ENCODE assay signal across 29 cellular contexts in the genomic region with DNA sequence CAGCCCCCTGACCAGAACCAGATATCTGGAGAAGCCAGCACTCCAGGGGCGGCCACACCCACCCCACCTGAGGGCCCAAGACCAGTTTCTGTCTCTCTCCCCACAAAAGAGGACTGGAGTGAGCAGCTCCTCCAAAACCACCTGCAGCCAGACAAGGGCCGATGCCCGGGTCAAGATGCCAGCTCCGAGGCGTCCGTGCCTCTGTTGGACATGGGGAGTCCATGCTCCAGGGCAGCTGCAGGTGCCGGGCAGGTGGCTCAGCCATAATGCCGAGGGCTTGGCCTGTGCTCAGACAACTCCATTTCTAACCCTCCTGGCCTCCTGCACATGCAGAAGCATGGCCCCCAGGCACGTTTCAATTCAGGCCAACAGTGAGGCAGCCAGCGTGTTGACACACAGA.
"Had no signal": no experiment of that assay in that cellular context is flagged by ENCODE, and none has a peak within 500 bp of the region (broad histone marks: within the 10 kb centered on the region; RNA-seq: fewer than 3 reads in every experiment).

No MANE protein-coding gene starts in this region.

- ATAC-seq: activated CD4-positive, CD25-positive, alpha-beta regulatory T cell treated with anti-CD3 and anti-CD28 coated beads, Interleukin-2, amount 50 U/mL, for 24 hours; activated CD8-positive, alpha-beta T cell treated with anti-CD3 and anti-CD28 coated beads for 36 hours; activated T-cell treated with anti-CD3 and anti-CD28 coated beads, Interleukin-2, amount 50 U/mL, for 4 hours; activated T-helper 17 cell treated with anti-CD3 and anti-CD28 coated beads, Interleukin-2, amount 50 U/mL, for 72 hours; esophagus mucosa; T-helper 17 cell had no signal

- H3K27me3 ChIP-seq: brain microvascular endothelial cell, dorsolateral prefrontal cortex had no signal

- FAIRE-seq: astrocyte, bronchial epithelial cell, frontal cortex had no signal

- H3K27ac ChIP-seq: brain microvascular endothelial cell, coronary artery, dorsolateral prefrontal cortex, WERI-Rb-1 had no signal

- H3K4me3 ChIP-seq: coronary artery, dorsolateral prefrontal cortex had no signal

- DNase-seq: activated B cell treated with CpG ODN at 0.5 μM for 24 hours; activated CD4-positive, alpha-beta T cell treated with anti-CD3 and anti-CD28 coated beads for 48 hours; activated CD4-positive, alpha-beta T cell treated with anti-CD3 and anti-CD28 coated beads, Interleukin-2, amount 50 U/mL, for 1 hour; activated CD4-positive, alpha-beta T cell treated with anti-CD3 and anti-CD28 coated beads, Interleukin-2, amount 50 U/mL, for 48 hours; activated CD8-positive, alpha-beta memory T cell treated with anti-CD3 and anti-CD28 coated beads for 24 hours; activated CD8-positive, alpha-beta T cell treated with anti-CD3 and anti-CD28 coated beads for 36 hours; activated effector memory CD4-positive, alpha-beta T cell treated with Interleukin-2 at 50 U/mL for 16 hours; activated gamma-delta T cell treated with Interleukin-2 at 50 U/mL for 16 hours; activated naive CD4-positive, alpha-beta T cell treated with anti-CD3 and anti-CD28 coated beads, Interleukin-2, amount 50 U/mL, for 16 hours; activated naive CD4-positive, alpha-beta T cell treated with Interleukin-2 at 50 U/mL for 16 hours; activated T-cell treated with anti-CD3 and anti-CD28 coated beads, Interleukin-2, amount 50 U/mL, for 4 hours; amniotic stem cell; anterior cingulate cortex; brain microvascular endothelial cell; dorsolateral prefrontal cortex; effector memory CD4-positive, alpha-beta T cell; endodermal cell; foreskin fibroblast; head of caudate nucleus; T-helper 17 cell; T1000; WERI-Rb-1 had no signal
